In the genomic region with DNA sequence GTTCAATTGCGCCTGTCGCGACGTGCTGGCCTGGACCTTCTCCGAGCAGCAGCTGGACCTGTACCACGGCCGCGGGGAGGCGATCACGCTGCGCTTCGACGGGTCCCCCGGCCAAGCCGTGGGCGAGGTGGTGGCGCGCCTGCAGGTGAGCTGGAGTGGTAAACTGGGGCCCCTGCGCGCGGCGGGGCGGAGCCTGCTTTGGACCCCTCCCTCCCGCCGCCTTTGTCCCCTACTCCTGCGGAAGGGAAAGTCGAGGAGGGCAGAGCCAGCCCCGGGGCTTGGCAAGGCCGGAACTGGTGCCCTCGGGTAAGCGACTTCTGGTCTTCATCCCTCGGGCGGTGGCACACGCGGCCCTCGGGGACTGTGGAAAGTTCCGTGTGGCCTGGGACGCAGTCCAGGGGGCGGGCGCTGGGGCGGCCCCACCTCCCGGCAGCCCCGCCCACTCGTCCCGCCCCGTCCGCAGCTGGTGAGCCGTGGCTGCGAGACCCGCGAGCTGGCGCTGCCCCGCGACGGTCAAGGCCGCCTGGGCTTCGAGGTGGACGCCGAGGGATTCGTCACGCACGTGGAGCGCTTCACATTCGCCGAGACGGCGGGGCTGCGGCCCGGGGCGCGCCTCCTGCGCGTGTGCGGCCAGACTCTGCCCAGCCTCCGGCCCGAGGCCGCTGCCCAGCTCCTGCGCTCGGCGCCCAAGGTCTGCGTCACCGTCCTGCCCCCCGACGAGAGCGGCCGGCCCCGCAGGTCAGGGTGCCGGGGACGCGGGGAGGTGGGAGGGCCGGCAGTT, we compare ENCODE assay signal across 9 cellular contexts. TPM values are rescaled to one million over a fixed set of nuclear protein-coding genes. Genes with fewer than 3 reads are reported as not detected.
DNase-seq lines count a peak whose midpoint lies in the region; ATAC-seq, FAIRE-seq and TF ChIP-seq lines count a peak whose summit lies in the region.
"Had no signal": no experiment of that assay in that cellular context is flagged by ENCODE, and none has a peak within 500 bp of the region (broad histone marks: within the 10 kb centered on the region; RNA-seq: fewer than 3 reads in every experiment).

No MANE protein-coding gene starts in this region.

- H3K14ac ChIP-seq in neuronal stem cell (ENCODE audit: low read length), result peak overlapping the region; percentile 71

- H3K36me3 ChIP-seq in Peyer's patch (peaks cover 0 to 28% (median 0%) of the 10 kb centered on the region in 3 donors), neuronal stem cell (replicated peaks in 1 of 2; ENCODE audit: control insufficient read depth in 2 of 2, insufficient read depth in 2 of 2, low read length in 2 of 2) (peaks cover 0 to 27% of the 10 kb centered on the region in 2 donors)

- peak overlapping the region; percentile 89 for H3K23ac ChIP-seq in neuronal stem cell (ENCODE audit: low read depth, low read length, poor library complexity)

- H3K27me3 ChIP-seq in Peyer's patch, result no peaks in the 10 kb centered on the region
- H3K27me3 ChIP-seq in neuronal stem cell (ENCODE audit: control insufficient read depth in 3 of 3, insufficient read depth in 3 of 3, low read depth in 1 of 3, low read length in 3 of 3), result peaks cover 0 to 20% (median 0%) of the 10 kb centered on the region in 3 experiments

- TF ChIP-seq CTCF in Peyer's patch (IDR thresholded peaks at IDR 0.05), result peak in 2 of 6 experiments; percentile 10 to 21

- peak overlapping the region; percentile 87 for H3K18ac ChIP-seq in neuronal stem cell (ENCODE audit: low read length)

- no peak for FAIRE-seq in frontal cortex (lab: Jason Lieb, UNC)

- H3K79me1 ChIP-seq in neuronal stem cell (ENCODE audit: low read depth, low read length), result no peaks in the 10 kb centered on the region

- no peak overlapping the region for H2AFZ ChIP-seq in neuronal stem cell (ENCODE audit: low read length)

- H2AK5ac ChIP-seq in neuronal stem cell (ENCODE audit: low read depth, low read length), result peak overlapping the region; percentile 92

- H3K9me3 ChIP-seq in Peyer's patch, result no peaks in the 10 kb centered on the region
- H3K9me3 ChIP-seq in neuronal stem cell (replicated peaks in 1 of 2; ENCODE audit: control insufficient read depth in 2 of 2, insufficient read depth in 1 of 2, low read depth in 1 of 2, low read length in 2 of 2), result no peaks in the 10 kb centered on the region

- no peak for TF ChIP-seq POLR2A in Peyer's patch (IDR thresholded peaks at IDR 0.05)

- H2BK120ac ChIP-seq in neuronal stem cell (ENCODE audit: low read depth, low read length), result peak overlapping the region; percentile 72

- H3K4me2 ChIP-seq in neuronal stem cell (ENCODE audit: insufficient read depth, low read length, poor library complexity, severe bottlenecking), result peak overlapping the region; percentile 69

- H3K9ac ChIP-seq in neuronal stem cell (ENCODE audit: low read depth, low read length, poor library complexity), result no peak overlapping the region

- H3K4me1 ChIP-seq in Peyer's patch (peaks cover 0 to 19% (median 12%) of the 10 kb centered on the region in 4 donors), neuronal stem cell (ENCODE audit: control insufficient read depth in 2 of 2, insufficient read depth in 1 of 2, low read depth in 1 of 2, low read length in 2 of 2) (peaks cover 6 to 13% of the 10 kb centered on the region in 2 donors)

- DNase-seq in AG20443 (ENCODE audit: low spot score), result peak; percentile 69
- peak in 2 of 3 donors; percentile 70 to 82 for DNase-seq in Peyer's patch
- peak; percentile 79 to 80 for DNase-seq in frontal cortex (ENCODE audit: low spot score in 2 of 2)
- DNase-seq in neuronal stem cell (ENCODE audit: low spot score), result peak; percentile 17
- no peak for DNase-seq in NCI-H524 treated with DMSO at 0.1 percent for 48 hours (lab: John Stamatoyannopoulos, UW)
- no peak for DNase-seq in OCI-M1 (lab: John Stamatoyannopoulos, UW)
- no peak for DNase-seq in inferior parietal cortex (ENCODE audit: extremely low spot score)
- DNase-seq: NCI-H2227 treated with DMSO at 0.1 percent for 48 hours had no signal

- peak overlapping the region in 3 of 4 donors; percentile 31 to 64 (median 49) for H3K4me3 ChIP-seq in Peyer's patch
- H3K4me3 ChIP-seq in neuronal stem cell (ENCODE audit: low read length in 2 of 2), result peak overlapping the region in 1 of 2 donors; percentile 81

- ATAC-seq in HG03460 (IDR thresholded peaks at IDR 0.05; ENCODE audit: unreplicated experiment), result no peak

- no peak overlapping the region for H4K8ac ChIP-seq in neuronal stem cell (ENCODE audit: low read depth, low read length)

- H3K27ac ChIP-seq in Peyer's patch, result peak overlapping the region in 1 of 4 donors; percentile 80
- H3K27ac ChIP-seq in neuronal stem cell (replicated peaks; ENCODE audit: low read length), result no peak overlapping the region

- peak overlapping the region; percentile 73 for H2BK12ac ChIP-seq in neuronal stem cell (ENCODE audit: low read length)

- H4K91ac ChIP-seq in neuronal stem cell (ENCODE audit: low read depth, low read length, poor library complexity), result no peak overlapping the region

- WGBS in neuronal stem cell (ENCODE audit: extremely low coverage in 2 of 2, insufficient read length in 2 of 2, insufficient replicate concordance in 1 of 2), 2 donors, result no CpG with 5 or more reads among the region's 91 CpGs

- H2BK5ac ChIP-seq in neuronal stem cell (ENCODE audit: low read length), result no peak overlapping the region

- peak overlapping the region; percentile 94 for H2BK15ac ChIP-seq in neuronal stem cell (ENCODE audit: low read length)

- no peak overlapping the region for H3K4ac ChIP-seq in neuronal stem cell (ENCODE audit: low read length)

RNA-seq across cellular contexts. Expression of a gene that starts 9.2 kb away (rescaled TPM):
- 10 to 100 TPM; 18.0 to 48.7 (median 24.7) TPM for total RNA-seq in Peyer's patch
- total RNA-seq in frontal cortex, result 3.7 TPM
- polyA plus RNA-seq in neuronal stem cell (2013, experiment 1 of 2), result 13.1 TPM
- polyA plus RNA-seq in neuronal stem cell (2013, experiment 2 of 2), result 15.5 TPM

RNA-seq across cellular contexts. Expression of a gene that starts 15.6 kb away (rescaled TPM):
- total RNA-seq in Peyer's patch, result 10 to 100 TPM; 46.6 to 86.9 (median 59.7) TPM
- total RNA-seq in frontal cortex, result 16.3 TPM
- polyA plus RNA-seq in neuronal stem cell (2013, experiment 1 of 2), result 26.0 TPM
- polyA plus RNA-seq in neuronal stem cell (2013, experiment 2 of 2), result 24.2 TPM

RNA-seq across cellular contexts. Expression of a gene that starts 31.5 kb away (rescaled TPM):
- total RNA-seq in Peyer's patch (100 to 1,000 TPM in 1 of 4 donors, 10 to 100 TPM in 3; 60.2 to 106 (median 81.3) TPM), frontal cortex (7.7 TPM)
- 11.7 TPM for polyA plus RNA-seq in neuronal stem cell (2013, experiment 1 of 2)
- 11.4 TPM for polyA plus RNA-seq in neuronal stem cell (2013, experiment 2 of 2)

RNA-seq across cellular contexts. Expression of a gene that starts 33.1 kb away (rescaled TPM):
- total RNA-seq in Peyer's patch (100 to 1,000 TPM; 106 to 209 (median 150) TPM), frontal cortex (6.9 TPM)
- 34.0 TPM for polyA plus RNA-seq in neuronal stem cell (2013, experiment 1 of 2)
- 32.6 TPM for polyA plus RNA-seq in neuronal stem cell (2013, experiment 2 of 2)

RNA-seq across cellular contexts. Expression of a gene that starts 51.5 kb away (rescaled TPM):
- total RNA-seq in Peyer's patch (1 to 10 TPM in 3 of 4 donors, not detected in 1; 1.5 to 3.5 (median 2.5) TPM), frontal cortex (not detected)
- 0.06 TPM for polyA plus RNA-seq in neuronal stem cell (2013, experiment 1 of 2)
- polyA plus RNA-seq in neuronal stem cell (2013, experiment 2 of 2), result 0.08 TPM

Comparison
In these comparisons a context has a peak if more than half of its experiments do, and no peak if none do; other contexts are left out.
1. DNase-seq: peak in AG20443 (single experiment), Peyer's patch (2 of 3), frontal cortex (2 of 2) and neuronal stem cell (single experiment); none in NCI-H524 treated with DMSO at 0.1 percent for 48 hours (single experiment), OCI-M1 (single experiment) and inferior parietal cortex (single experiment).